ENCODE assay signal across 8 cellular contexts in genomic region chr3:128053614-128054013, GRCh38. TPM values are rescaled to one million over a fixed set of nuclear protein-coding genes. Genes with fewer than 3 reads are reported as not detected.
A peak's percentile ranks its signal among the peaks of the same experiment; 100 is the strongest.
DNase-seq lines count a peak whose midpoint lies in the region; ATAC-seq and TF ChIP-seq lines count a peak whose summit lies in the region.

No MANE protein-coding gene starts in this region.

- no peak overlapping the region for H2BK15ac ChIP-seq in IMR-90 (ENCODE audit: low read depth, low read length)

- peak overlapping the region in 7 of 8 donors; percentile 90 to 97 (median 95) for H3K4me3 Mint-ChIP-seq in naive B cell

- no peaks in the 10 kb centered on the region for H3K27me3 Mint-ChIP-seq in naive B cell

- peak overlapping the region; percentile 91 for H2BK5ac ChIP-seq in IMR-90 (ENCODE audit: low read depth, low read length, poor library complexity, severe bottlenecking)

- H3K56ac ChIP-seq in IMR-90 (ENCODE audit: extremely low read depth, insufficient read depth, low read length): no peak overlapping the region

- intact Hi-C loops in IMR-90 (cut with micrococcal nuclease): loop anchor here (2.0 to 5.0 kb wide), 3 partner anchors 363 to 461 kb away; partner anchors contain the start of gene TPRA1

- H3K36me3 Mint-ChIP-seq in naive B cell: peaks cover 0 to 7% of the 10 kb centered on the region in 2 donors

- H3K79me1 ChIP-seq in IMR-90 (ENCODE audit: low read depth in 1 of 2, low read length in 2 of 2): peaks cover 11 to 41% of the 10 kb centered on the region in 2 experiments

- H2AK5ac ChIP-seq in IMR-90 (ENCODE audit: low read depth, low read length): peak overlapping the region; percentile 51; the same call in 1 of the 2 replicates

- H3K23ac ChIP-seq in IMR-90 (ENCODE audit: low read depth, low read length): peak overlapping the region; percentile 99

- H2AK9ac ChIP-seq in IMR-90 (replicated peaks; ENCODE audit: low read depth, low read length, poor library complexity): no peak overlapping the region

- H4K91ac ChIP-seq in IMR-90 (ENCODE audit: insufficient read depth, low read depth, low read length): no peak overlapping the region

- no peaks in the 10 kb centered on the region for H3K9me3 Mint-ChIP-seq in naive B cell

- H2BK20ac ChIP-seq in IMR-90 (ENCODE audit: low read depth, low read length): no peak overlapping the region

- H3K4me1 Mint-ChIP-seq in naive B cell: peaks cover 36 to 41% (median 38%) of the 10 kb centered on the region in 3 donors

- peak overlapping the region; percentile 75 for H3K4me2 ChIP-seq in IMR-90 (ENCODE audit: low read depth, low read length)

- no peaks in the 10 kb centered on the region; the same call in 1 of the 2 replicates for H3K27me3 ChIP-seq in IMR-90 (ENCODE audit: control insufficient read depth, insufficient read depth, low read length)

- no peak overlapping the region for H3K18ac ChIP-seq in IMR-90 (ENCODE audit: low read depth, low read length)

- H3K9me1 ChIP-seq in IMR-90 (ENCODE audit: insufficient read depth, low read length): peaks cover 8% of the 10 kb centered on the region

- TF ChIP-seq CTCF in AG04449 (IDR thresholded peaks at IDR 0.05; ENCODE audit: insufficient read depth, low read length, missing control alignments) (no peak), IMR-90 (conservative IDR thresholded peaks at IDR 0.05; ENCODE audit: low read depth, low read length) (no peak), cardiac fibroblast (IDR thresholded peaks at IDR 0.05; ENCODE audit: low read depth, low read length) (no peak)

- no peak overlapping the region for H3K4ac ChIP-seq in IMR-90 (ENCODE audit: low read depth, low read length)

- no peak overlapping the region for H4K8ac ChIP-seq in IMR-90 (ENCODE audit: low read depth in 2 of 2, low read length in 2 of 2)

- dilution Hi-C loops in IMR-90 (cut with HindIII; ENCODE audit: low sequenced_read_pairs, unreplicated experiment): no loop called here

- POLR2A ChIA-PET in AG04449 (lab: Yijun Ruan, JAX): no interaction called here
- POLR2A ChIA-PET in IMR-90 (lab: Charles Lee; ENCODE audit: unreplicated experiment): no interaction called here

- H3K36me3 ChIP-seq in IMR-90 (ENCODE audit: control insufficient read depth, insufficient read depth, low read length): peaks cover 22% of the 10 kb centered on the region

- CTCF ChIA-PET in AG04449 (lab: Yijun Ruan, JAX): interaction anchor here (1.0 to 1.7 kb wide), 4 partner anchors 16 to 357 kb away, joined by 3 to 4 read pairs (median 4); no protein-coding TSS in a partner anchor
- CTCF ChIA-PET in IMR-90 (lab: Yijun Ruan, JAX): no interaction called here

- DNase-seq in AG04449 (ENCODE audit: low read depth, low spot score) (no peak), IMR-90 (no peak), cardiac fibroblast (ENCODE audit: low read depth in 2 of 2) (no peak), naive B cell (no peak), COLO668 (lab: John Stamatoyannopoulos, UW; ENCODE audit: unreplicated experiment) (no peak), NCI-H2171 (lab: John Stamatoyannopoulos, UW) (no peak)
- DNase-seq in stimulated activated CD4-positive, alpha-beta T cell treated with anti-CD3 and anti-CD28 coated beads, Interleukin-4, amount 100 ng/mL, for 4 hours: no peak

- no peak overlapping the region for H4K5ac ChIP-seq in IMR-90 (ENCODE audit: low read depth, low read length)

- no TSS peak for BruUV-seq in IMR-90 (replicated peaks; lab: Mats Ljungman, UMichigan)

- ATAC-seq in IMR-90 (ENCODE audit: low read depth): no peak
- ATAC-seq in naive B cell (ENCODE audit: low read depth in 2 of 2): no peak
- ATAC-seq in GM19324 (IDR thresholded peaks at IDR 0.05; ENCODE audit: low FRiP score, unreplicated experiment): no peak

- no peak for TF ChIP-seq POLR2A in IMR-90 (IDR thresholded peaks at IDR 0.05; ENCODE audit: low read depth, low read length)

- H3K27ac ChIP-seq in IMR-90 (ENCODE audit: insufficient read depth, low read length): peak overlapping the region; percentile 7; the same call in 1 of the 2 replicates

- H3K27ac Mint-ChIP-seq in naive B cell: peak overlapping the region in 4 of 6 donors; percentile 33 to 99 (median 96)

- in situ Hi-C loops in IMR-90 (cut with MboI; ENCODE audit: low sequenced_read_pairs): no loop called here

- no peak for TF ChIP-seq RAD21 in IMR-90 (IDR thresholded peaks at IDR 0.05; ENCODE audit: low read length)

- peaks cover 41% of the 10 kb centered on the region for H4K20me1 ChIP-seq in IMR-90 (ENCODE audit: insufficient read depth, low read length)

- 43% methylated on average over 1 of the region's 6 CpGs; no CpG with 5 or more reads in 1 of the 2 experiments for WGBS in IMR-90 (ENCODE audit: extremely low coverage in 2 of 2, insufficient read length in 1 of 2), 2 experiments

- H2AFZ ChIP-seq in IMR-90 (replicated peaks; ENCODE audit: low read length, poor library complexity): no peak overlapping the region

- H2BK120ac ChIP-seq in IMR-90 (ENCODE audit: low read depth, low read length): no peak overlapping the region

- peak overlapping the region; percentile 86 for H3K4me3 ChIP-seq in AG04449 (ENCODE audit: low read depth, low read length)
- H3K4me3 ChIP-seq in IMR-90 (ENCODE audit: insufficient read depth, low read depth, low read length): peak overlapping the region; percentile 93
- H3K4me3 ChIP-seq in cardiac fibroblast (replicated peaks in 1 of 2; ENCODE audit: low read depth in 2 of 2, low read length in 2 of 2): peak overlapping the region; percentile 80 to 90

- peaks cover 12% of the 10 kb centered on the region for H3K4me1 ChIP-seq in IMR-90 (ENCODE audit: control insufficient read depth, insufficient read depth, low read length)

- peak overlapping the region; percentile 69 for H3K14ac ChIP-seq in IMR-90 (replicated peaks; ENCODE audit: low read depth, low read length)

- no peaks in the 10 kb centered on the region for H3K9me3 ChIP-seq in IMR-90 (ENCODE audit: control insufficient read depth, insufficient read depth, low read length)

- peak overlapping the region; percentile 97; the same call in 1 of the 2 replicates for H3K9ac ChIP-seq in IMR-90 (ENCODE audit: low read depth, low read length)

TF ChIP-seq in IMR-90, 13 proteins besides CTCF, POLR2A, EP300 and RAD21:
- TF ChIP-seq MXI1 (IDR thresholded peaks at IDR 0.05; ENCODE audit: borderline replicate concordance, low read depth, low read length) (no peak), RFX5 (IDR thresholded peaks at IDR 0.05; ENCODE audit: low read depth, low read length) (no peak), CHD1 (IDR thresholded peaks at IDR 0.05; ENCODE audit: low read depth, low read length) (no peak), RCOR1 (IDR thresholded peaks at IDR 0.05; ENCODE audit: insufficient replicate concordance, low read length) (no peak), SMC3 (IDR thresholded peaks at IDR 0.05; ENCODE audit: low read depth, low read length) (no peak)
- TF ChIP-seq, protein P1, sequence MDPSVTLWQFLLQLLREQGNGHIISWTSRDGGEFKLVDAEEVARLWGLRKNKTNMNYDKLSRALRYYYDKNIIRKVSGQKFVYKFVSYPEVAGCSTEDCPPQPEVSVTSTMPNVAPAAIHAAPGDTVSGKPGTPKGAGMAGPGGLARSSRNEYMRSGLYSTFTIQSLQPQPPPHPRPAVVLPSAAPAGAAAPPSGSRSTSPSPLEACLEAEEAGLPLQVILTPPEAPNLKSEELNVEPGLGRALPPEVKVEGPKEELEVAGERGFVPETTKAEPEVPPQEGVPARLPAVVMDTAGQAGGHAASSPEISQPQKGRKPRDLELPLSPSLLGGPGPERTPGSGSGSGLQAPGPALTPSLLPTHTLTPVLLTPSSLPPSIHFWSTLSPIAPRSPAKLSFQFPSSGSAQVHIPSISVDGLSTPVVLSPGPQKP (IDR thresholded peaks at IDR 0.05; ENCODE audit: borderline replicate concordance, low read depth, low read length): no peak

RNA-seq across cellular contexts. Expression of gene SEC61A1, which starts 1.4 kb away (rescaled TPM):
- 478 and 487 TPM in 2 replicates for total RNA-seq in IMR-90 (2012; rRNA removed)
- 347 and 377 TPM in 2 replicates for polyA plus RNA-seq in IMR-90 (2012; rRNA removed)
- 212 and 332 TPM in 2 replicates for polyA plus RNA-seq in IMR-90 (2012; cell fraction: cytosol; rRNA removed)
- 308 and 317 TPM in 2 replicates for polyA plus RNA-seq in IMR-90 (2012; cell fraction: nucleus; rRNA removed; ENCODE audit: low replicate concordance)
- 100 to 1,000 TPM in 1 of 6 donors, 10 to 100 TPM in 5; 72.7 to 128 (median 79.2) TPM for polyA plus RNA-seq in naive B cell (ENCODE audit: low read depth in 6 of 6)
